14 cellular contexts compared by ENCODE assay signal in the genomic region with DNA sequence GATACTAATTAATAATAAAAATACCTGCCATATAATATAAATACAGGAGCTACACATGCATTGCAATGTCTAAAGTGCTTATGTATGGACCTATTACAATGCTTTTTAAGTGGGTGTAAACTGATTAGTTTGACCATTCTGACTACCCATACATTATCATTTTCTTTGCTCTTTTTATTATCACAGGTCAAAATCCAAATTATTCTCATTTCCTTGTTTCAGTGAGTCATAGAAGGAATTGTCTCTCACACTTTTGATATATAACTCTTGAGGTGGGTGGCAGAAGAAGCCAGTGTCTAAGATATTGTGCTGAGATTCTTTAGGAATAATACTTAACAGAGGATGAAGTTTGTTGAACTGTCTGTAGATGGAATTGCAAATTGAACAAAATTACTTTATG.
"Had no signal": no experiment of that assay in that cellular context is flagged by ENCODE, and none has a peak within 500 bp of the region (broad histone marks: within the 10 kb centered on the region; RNA-seq: fewer than 3 reads in every experiment).

No MANE protein-coding gene starts in this region.

- DNase-seq: activated CD4-positive, alpha-beta T cell treated with anti-CD3 and anti-CD28 coated beads, Interleukin-2, amount 10 ng/mL, durations not matched to agents 24 days and 14 days; activated CD8-positive, alpha-beta memory T cell treated with anti-CD3 and anti-CD28 coated beads for 24 hours; activated naive CD4-positive, alpha-beta T cell treated with anti-CD3 and anti-CD28 coated beads, Interleukin-2, amount 50 U/mL, for 16 hours; foreskin keratinocyte; heart left ventricle; left lung; nephron progenitor cell; T-helper 17 cell had no signal

- H3K27ac ChIP-seq: breast epithelium, foreskin keratinocyte, left lung, tibial nerve had no signal

- H3K27me3 ChIP-seq: breast epithelium, foreskin keratinocyte, heart left ventricle, left lung, tibial nerve had no signal

- H3K36me3 ChIP-seq: breast epithelium, heart left ventricle, left lung, tibial nerve had no signal

- H3K4me1 ChIP-seq: breast epithelium, left lung had no signal

- H3K4me3 ChIP-seq: breast epithelium, heart left ventricle, left lung, skin epidermis, tibial nerve had no signal

- H3K9me3 ChIP-seq: breast epithelium, heart left ventricle, left lung, tibial nerve had no signal

- ATAC-seq: left lung; SK-N-SH treated with all-trans-retinoic acid at 6 μM for 48 hours; stimulated activated memory B cell treated with anti-CD40 and anti-IgM and Interleukin-4, amounts not matched to agents 10 μg/mL and 1 μg/mL and 100 μg/mL, for 72 hours; T-helper 17 cell; WTC11 had no signal
